Comparison of ENCODE assay signal across 8 cellular contexts in the genomic region with DNA sequence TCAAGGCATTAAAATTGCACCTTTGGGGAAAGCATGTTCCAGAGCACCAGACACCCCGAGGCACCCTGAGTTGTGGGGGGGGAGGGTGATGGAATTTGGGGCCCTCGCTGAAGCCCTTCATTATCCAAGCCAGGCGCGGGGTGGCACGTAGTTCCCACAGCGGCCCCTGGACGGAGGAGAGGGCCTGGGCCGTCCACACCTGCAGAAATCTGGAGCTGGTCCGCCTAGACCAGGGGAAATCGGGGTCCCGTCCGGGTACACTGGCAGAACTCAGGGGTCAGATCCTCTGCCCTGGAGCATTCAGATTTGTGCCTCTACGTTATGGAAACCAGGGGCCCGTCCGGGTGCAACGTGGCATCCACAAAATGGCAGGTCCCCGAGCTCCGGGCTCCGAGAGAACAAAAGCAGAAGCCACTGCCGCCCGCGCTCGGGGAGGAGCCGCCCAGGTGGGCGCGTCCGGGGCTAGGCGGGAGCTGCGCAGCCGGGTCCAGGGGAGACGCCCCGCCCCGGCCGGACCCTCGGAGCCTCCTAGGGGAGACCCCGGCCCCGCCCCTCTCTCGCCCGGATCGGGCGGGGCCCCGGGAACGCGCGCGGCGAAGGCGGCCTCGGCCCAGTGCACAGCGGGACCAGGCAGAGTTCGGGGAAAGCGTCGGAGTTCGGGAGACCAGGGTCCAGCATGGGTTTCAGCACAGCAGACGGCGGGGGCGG. TPM values are rescaled to one million over a fixed set of nuclear protein-coding genes. Genes with fewer than 3 reads are reported as not detected.
DNase-seq lines count a peak whose midpoint lies in the region; ATAC-seq, FAIRE-seq and TF ChIP-seq lines count a peak whose summit lies in the region.

A gene with protein sequence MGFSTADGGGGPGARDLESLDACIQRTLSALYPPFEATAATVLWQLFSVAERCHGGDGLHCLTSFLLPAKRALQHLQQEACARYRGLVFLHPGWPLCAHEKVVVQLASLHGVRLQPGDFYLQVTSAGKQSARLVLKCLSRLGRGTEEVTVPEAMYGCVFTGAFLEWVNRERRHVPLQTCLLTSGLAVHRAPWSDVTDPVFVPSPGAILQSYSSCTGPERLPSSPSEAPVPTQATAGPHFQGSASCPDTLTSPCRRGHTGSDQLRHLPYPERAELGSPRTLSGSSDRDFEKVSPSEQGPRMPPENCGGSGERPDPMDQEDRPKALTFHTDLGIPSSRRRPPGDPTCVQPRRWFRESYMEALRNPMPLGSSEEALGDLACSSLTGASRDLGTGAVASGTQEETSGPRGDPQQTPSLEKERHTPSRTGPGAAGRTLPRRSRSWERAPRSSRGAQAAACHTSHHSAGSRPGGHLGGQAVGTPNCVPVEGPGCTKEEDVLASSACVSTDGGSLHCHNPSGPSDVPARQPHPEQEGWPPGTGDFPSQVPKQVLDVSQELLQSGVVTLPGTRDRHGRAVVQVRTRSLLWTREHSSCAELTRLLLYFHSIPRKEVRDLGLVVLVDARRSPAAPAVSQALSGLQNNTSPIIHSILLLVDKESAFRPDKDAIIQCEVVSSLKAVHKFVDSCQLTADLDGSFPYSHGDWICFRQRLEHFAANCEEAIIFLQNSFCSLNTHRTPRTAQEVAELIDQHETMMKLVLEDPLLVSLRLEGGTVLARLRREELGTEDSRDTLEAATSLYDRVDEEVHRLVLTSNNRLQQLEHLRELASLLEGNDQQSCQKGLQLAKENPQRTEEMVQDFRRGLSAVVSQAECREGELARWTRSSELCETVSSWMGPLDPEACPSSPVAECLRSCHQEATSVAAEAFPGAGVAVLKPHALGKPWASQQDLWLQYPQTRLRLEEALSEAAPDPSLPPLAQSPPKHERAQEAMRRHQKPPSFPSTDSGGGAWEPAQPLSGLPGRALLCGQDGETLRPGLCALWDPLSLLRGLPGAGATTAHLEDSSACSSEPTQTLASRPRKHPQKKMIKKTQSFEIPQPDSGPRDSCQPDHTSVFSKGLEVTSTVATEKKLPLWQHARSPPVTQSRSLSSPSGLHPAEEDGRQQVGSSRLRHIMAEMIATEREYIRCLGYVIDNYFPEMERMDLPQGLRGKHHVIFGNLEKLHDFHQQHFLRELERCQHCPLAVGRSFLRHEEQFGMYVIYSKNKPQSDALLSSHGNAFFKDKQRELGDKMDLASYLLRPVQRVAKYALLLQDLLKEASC (N-terminal part only) (plus strand): TSS at position 613 of the 708 bp plus-strand sequence. CDS start 64 bp downstream, at position 677.

- peaks cover 58% of the 10 kb centered on the region for H3K4me1 Mint-ChIP-seq in WTC11

- peak within 1 kb of the TSS; percentile 79 for H3K4me3 Mint-ChIP-seq in WTC11

- H2AFZ ChIP-seq in KMS-11 (ENCODE audit: low read depth): peak within 1 kb of the TSS; percentile 50; the same call in 1 of the 2 replicates
- H2AFZ ChIP-seq in HepG2 (ENCODE audit: low read length): no peak within 1 kb of the TSS

- H3K36me3 ChIP-seq in KMS-11 (ENCODE audit: insufficient read depth): 0 out of 2 replicates have a peak, but pooled peaks cover 3% of the 10 kb centered on the region
- no peaks in the 10 kb centered on the region for H3K36me3 ChIP-seq in HepG2 (replicated peaks in 1 of 2; ENCODE audit: control insufficient read depth in 1 of 2, insufficient read depth in 2 of 2, low read length in 2 of 2)

- H3K4me1 ChIP-seq in KMS-11 (ENCODE audit: low read depth, poor library complexity, severe bottlenecking): peaks cover 50% of the 10 kb centered on the region
- no peaks in the 10 kb centered on the region for H3K4me1 ChIP-seq in HepG2 (ENCODE audit: insufficient read depth, low read length)

- H3K36me3 Mint-ChIP-seq in WTC11: peaks cover 13% of the 10 kb centered on the region

- DNase-seq in CD1c-positive myeloid dendritic cell (ENCODE audit: extremely low spot score) (peak; percentile 41), WTC11 (ENCODE audit: low spot score) (peak; percentile 91), HepG2 (ENCODE audit: low spot score) (no peak), AML-193 (lab: John Stamatoyannopoulos, UW) (no peak), C1 segment of cervical spinal cord (lab: John Stamatoyannopoulos, UW) (no peak)
- no peak for DNase-seq in activated CD4-positive, alpha-beta T cell treated with anti-CD3 and anti-CD28 coated beads for 4 hours

- in situ Hi-C loops in HepG2 (cut with HindIII; ENCODE audit: extremely low pct_ligation_motif_present, low pct_unique_long_range_greater_than_20kb): no loop called here

- no peak for FAIRE-seq in HepG2 (lab: Jason Lieb, UNC)

- TF ChIP-seq CTCF in KMS-11 (conservative IDR thresholded peaks at IDR 0.05; ENCODE audit: low read depth, low read length) (no peak), WTC11 (IDR thresholded peaks at IDR 0.05) (no peak), HepG2 (CRISPR knock-in tag; IDR thresholded peaks at IDR 0.05) (no peak)

- H4K20me1 ChIP-seq in KMS-11 (ENCODE audit: insufficient read depth) (no peaks in the 10 kb centered on the region), HepG2 (ENCODE audit: insufficient read depth, low read length) (no peaks in the 10 kb centered on the region)

- no peak for TF ChIP-seq RAD21 in HepG2 (CRISPR knock-in tag; IDR thresholded peaks at IDR 0.05)

- intact Hi-C loops in HepG2 (cut with micrococcal nuclease; ENCODE audit: unreplicated experiment): no loop called here

- no TSS peak for BruUV-seq in HepG2 (replicated peaks; lab: Mats Ljungman, UMichigan)

- TF ChIP-seq POLR2A in HepG2 (IDR thresholded peaks at IDR 0.05; ENCODE audit: insufficient read depth in 1 of 2, low read depth in 2 of 2, low read length in 2 of 2): no peak

- no peaks in the 10 kb centered on the region for H3K9me3 ChIP-seq in HepG2 (ENCODE audit: low read length)

- H3K4me3 ChIP-seq in KMS-11 (IDR thresholded peaks at IDR 0.05; ENCODE audit: insufficient read depth, low read depth, low read length) (no peak within 1 kb of the TSS), HepG2 (replicated peaks in 1 of 3; ENCODE audit: insufficient read depth in 1 of 3, low read depth in 2 of 3, low read length in 3 of 3) (peak within 1 kb of the TSS; percentile 6 to 61 (median 16); a peak in 3 of 6 replicates)

- CTCF ChIA-PET in WTC11 (lab: Charles Lee): interaction anchor here (0.5 to 3.3 kb wide), 4 partner anchors 9 to 97 kb away, joined by 3 to 13 read pairs (median 5); no protein-coding TSS in a partner anchor
- CTCF ChIA-PET in HepG2 (lab: Yijun Ruan, JAX; ENCODE audit: low intra/inter-chr PET ratio, low total read pairs): no interaction called here

- H3K27me3 ChIP-seq in KMS-11 (ENCODE audit: insufficient read depth, low read depth) (no peaks in the 10 kb centered on the region), HepG2 (ENCODE audit: control insufficient read depth in 1 of 2, insufficient read depth in 2 of 2, low read length in 2 of 2) (peaks cover 12 to 65% of the 10 kb centered on the region in 2 experiments)

- WGBS in HepG2 (ENCODE audit: low lambda C conversion rate): no CpG with 5 or more reads among the region's 57 CpGs

- H3K9ac ChIP-seq in KMS-11: peak within 1 kb of the TSS; percentile 91
- no peak within 1 kb of the TSS for H3K9ac ChIP-seq in HepG2 (ENCODE audit: insufficient read depth, low read depth, low read length)

- TF ChIP-seq EP300 in HepG2 (IDR thresholded peaks at IDR 0.05; ENCODE audit: low read depth in 2 of 2, low read length in 2 of 2): no peak
- TF ChIP-seq EP300 in HepG2 (CRISPR knock-in tag; IDR thresholded peaks at IDR 0.05; ENCODE audit: borderline replicate concordance): no peak

- POLR2A ChIA-PET in WTC11 (lab: Charles Lee) (interaction anchor here (1.0 to 2.4 kb wide), 5 partner anchors 9 to 39 kb away, joined by 3 to 10 read pairs (median 4); no protein-coding TSS in a partner anchor), HepG2 (lab: Yijun Ruan, JAX) (no interaction called here)

- peak within 1 kb of the TSS; percentile 91 for H3K27ac Mint-ChIP-seq in WTC11

- peak within 1 kb of the TSS; percentile 91 for H3K27ac ChIP-seq in KMS-11
- no peak within 1 kb of the TSS for H3K27ac ChIP-seq in HepG2 (ENCODE audit: extremely low read length, insufficient read depth, low read length)

- ATAC-seq in WTC11 (peak; percentile 94), HepG2 (peak; percentile 61), GM18909 (IDR thresholded peaks at IDR 0.05; ENCODE audit: poor library complexity, unreplicated experiment) (no peak)

- no peaks in the 10 kb centered on the region for H3K9me3 Mint-ChIP-seq in WTC11

- H3K4me2 ChIP-seq in KMS-11 (peak within 1 kb of the TSS; percentile 88), HepG2 (ENCODE audit: low read depth, low read length) (peak within 1 kb of the TSS; percentile 47; the same call in 1 of the 2 replicates)

- H3K79me2 ChIP-seq in KMS-11 (ENCODE audit: insufficient read depth, low read depth) (peaks cover 21% of the 10 kb centered on the region; the same call in 1 of the 2 replicates), HepG2 (ENCODE audit: insufficient read depth, low read length) (no peaks in the 10 kb centered on the region)

- peaks cover 3% of the 10 kb centered on the region; the same call in 1 of the 2 replicates for H3K27me3 Mint-ChIP-seq in WTC11 (ENCODE audit: low read depth)

TF ChIP-seq in HepG2, 621 proteins besides CTCF, POLR2A, EP300 and RAD21 (continues in another document):
- TF ChIP-seq ZFP82 (CRISPR knock-in tag; IDR thresholded peaks at IDR 0.05; ENCODE audit: borderline replicate concordance): no peak

RNA-seq across cellular contexts. Expression of the gene that starts here (rescaled TPM):
- 51.4 to 53.0 TPM (median 52.1 TPM) in 3 replicates for total RNA-seq in WTC11 (2021)
- total RNA-seq in HepG2 (2016; rRNA removed; fragmentation: Illumina TruSeq; extraction: Trizol): 0.09 TPM in 1 of 2 replicates, not detected in the other
- not detected in 2 replicates for total RNA-seq in HepG2 (2016; cell fraction: cytosol; rRNA removed; fragmentation: Illumina TruSeq; extraction: Trizol; ENCODE audit: low read depth)
- total RNA-seq in HepG2 (2016; cell fraction: insoluble cytoplasmic fraction; rRNA removed; fragmentation: Illumina TruSeq; extraction: Trizol): not detected in 2 replicates
- not detected in 2 replicates for total RNA-seq in HepG2 (2016; cell fraction: membrane; rRNA removed; fragmentation: Illumina TruSeq; extraction: Trizol)
- total RNA-seq in HepG2 (2016; cell fraction: nucleus; rRNA removed; fragmentation: Illumina TruSeq; extraction: Trizol): not detected in 2 replicates
- 0.04 TPM in 1 of 2 replicates, not detected in the other for polyA plus RNA-seq in HepG2 (2011; rRNA removed)
- 0.04 TPM in 1 of 2 replicates, not detected in the other for polyA plus RNA-seq in HepG2 (2011; cell fraction: cytosol; rRNA removed)
- 0.16 TPM in 1 of 2 replicates, not detected in the other for polyA plus RNA-seq in HepG2 (2011; cell fraction: nucleus; rRNA removed)
- 0.05 TPM in 1 of 2 replicates, not detected in the other for polyA plus RNA-seq in HepG2 (2012)
- polyA plus RNA-seq in HepG2 (2016; cell fraction: cytosol; fragmentation: Illumina TruSeq; extraction: Trizol; ENCODE audit: low read depth): not detected in 2 replicates
- not detected in 2 replicates for polyA plus RNA-seq in HepG2 (2016; cell fraction: insoluble cytoplasmic fraction; fragmentation: Illumina TruSeq; extraction: Trizol; ENCODE audit: low read depth)
- polyA plus RNA-seq in HepG2 (2016; cell fraction: membrane; fragmentation: Illumina TruSeq; extraction: Trizol; ENCODE audit: low read depth): not detected in 2 replicates
- not detected in 2 replicates for polyA plus RNA-seq in HepG2 (2016; cell fraction: nucleus; fragmentation: Illumina TruSeq; extraction: Trizol; ENCODE audit: insufficient read depth, low read depth)
- not detected in 2 replicates for polyA minus RNA-seq in HepG2 (2011; rRNA and poly(A)+ RNA removed; ENCODE audit: low replicate concordance)
- polyA minus RNA-seq in HepG2 (2011; cell fraction: cytosol; rRNA and poly(A)+ RNA removed): not detected in 2 replicates
- 0.13 TPM in 1 of 2 replicates, not detected in the other for polyA minus RNA-seq in HepG2 (2011; cell fraction: nucleus; rRNA and poly(A)+ RNA removed)

Comparison
In these comparisons a context has a peak if more than half of its experiments do, and no peak if none do; other contexts are left out.
1. RNA of the gene that starts here (total RNA-seq): 51.4 to 53.0 TPM in WTC11; 0.09 TPM in HepG2; every median in the first group is over 10 times any median in the second.
2. Peak in ATAC-seq, H3K4me3 ChIP-seq and H3K4me2 ChIP-seq in HepG2; RNA of the gene not detected or under 1 TPM.
3. DNase-seq: peak in CD1c-positive myeloid dendritic cell (single experiment) and WTC11 (single experiment); none in HepG2 (single experiment), AML-193 (0 of 2), C1 segment of cervical spinal cord (0 of 14) and activated CD4-positive, alpha-beta T cell treated with anti-CD3 and anti-CD28 coated beads for 4 hours (0 of 2).